In the genomic region with DNA sequence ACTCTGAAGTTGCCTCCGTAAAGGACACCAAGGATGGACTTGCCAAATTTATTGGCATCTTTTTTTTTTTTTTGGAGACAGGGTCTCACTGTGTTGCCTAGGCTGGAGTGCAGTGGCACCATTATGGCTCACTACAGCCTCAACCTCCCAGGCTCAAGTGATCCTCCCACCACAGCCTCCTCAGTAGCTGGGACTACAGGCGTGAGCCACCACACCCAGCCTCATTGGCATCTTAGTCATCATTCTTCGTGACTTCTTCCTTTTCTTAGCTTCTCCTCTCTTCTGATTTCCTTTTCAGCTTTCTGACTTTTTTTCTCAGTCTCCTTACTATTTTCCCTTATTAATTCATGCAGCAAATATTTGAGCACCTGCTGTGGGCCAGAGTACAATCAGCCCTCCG, we compare ENCODE assay signal across 1 cellular context.
TF ChIP-seq lines count a peak whose summit lies in the region.

No MANE protein-coding gene starts in this region.

TF ChIP-seq in HepG2, 621 proteins besides CTCF, POLR2A, EP300 and RAD21:
- no peak for TF ChIP-seq ZNF747 (CRISPR knock-in tag; IDR thresholded peaks at IDR 0.05; ENCODE audit: borderline replicate concordance)
- TF ChIP-seq, protein P1, sequence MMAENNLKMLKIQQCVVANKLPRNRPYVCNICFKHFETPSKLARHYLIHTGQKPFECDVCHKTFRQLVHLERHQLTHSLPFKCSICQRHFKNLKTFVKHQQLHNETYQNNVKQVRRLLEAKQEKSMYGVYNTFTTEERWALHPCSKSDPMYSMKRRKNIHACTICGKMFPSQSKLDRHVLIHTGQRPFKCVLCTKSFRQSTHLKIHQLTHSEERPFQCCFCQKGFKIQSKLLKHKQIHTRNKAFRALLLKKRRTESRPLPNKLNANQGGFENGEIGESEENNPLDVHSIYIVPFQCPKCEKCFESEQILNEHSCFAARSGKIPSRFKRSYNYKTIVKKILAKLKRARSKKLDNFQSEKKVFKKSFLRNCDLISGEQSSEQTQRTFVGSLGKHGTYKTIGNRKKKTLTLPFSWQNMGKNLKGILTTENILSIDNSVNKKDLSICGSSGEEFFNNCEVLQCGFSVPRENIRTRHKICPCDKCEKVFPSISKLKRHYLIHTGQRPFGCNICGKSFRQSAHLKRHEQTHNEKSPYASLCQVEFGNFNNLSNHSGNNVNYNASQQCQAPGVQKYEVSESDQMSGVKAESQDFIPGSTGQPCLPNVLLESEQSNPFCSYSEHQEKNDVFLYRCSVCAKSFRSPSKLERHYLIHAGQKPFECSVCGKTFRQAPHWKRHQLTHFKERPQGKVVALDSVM (CRISPR knock-in tag; IDR thresholded peaks at IDR 0.05), result peak; percentile 31; the same call in 1 of the 2 replicates
- TF ChIP-seq ZBTB39 (CRISPR knock-in tag; IDR thresholded peaks at IDR 0.05), result no peak
- no peak for TF ChIP-seq TBL1XR1 (IDR thresholded peaks at IDR 0.05; ENCODE audit: borderline replicate concordance, low read length, partially characterized antibody)
- no peak for TF ChIP-seq ZNF282 (IDR thresholded peaks at IDR 0.05; ENCODE audit: partially characterized antibody)
